9 cellular contexts compared by ENCODE assay signal in genomic region chr16:80903616-80904015, GRCh38.
"Had no signal": no experiment of that assay in that cellular context is flagged by ENCODE, and none has a peak within 500 bp of the region (broad histone marks: within the 10 kb centered on the region; RNA-seq: fewer than 3 reads in every experiment).

No MANE protein-coding gene starts in this region.

- H3K27ac Mint-ChIP-seq: HFFc6, IgD-negative memory B cell had no signal

- H3K4me2 ChIP-seq: KMS-11 had no signal

- H3K4me3 Mint-ChIP-seq: HFFc6, IgD-negative memory B cell had no signal

- FAIRE-seq: HTR-8/SVneo had no signal

- H3K9ac ChIP-seq: GM23248, KMS-11 had no signal

- H2AFZ ChIP-seq: GM23248 had no signal

- DNase-seq: GM23248, GOT3, H7, HCEC 1CT, HFFc6, KBM-7 had no signal

- H3K4me3 ChIP-seq: GM23248 had no signal

- H3K27ac ChIP-seq: GM23248, KMS-11 had no signal

- H3K9me3 Mint-ChIP-seq: HFFc6, IgD-negative memory B cell had no signal
